In genomic region chr9:136725612-136726011, GRCh38 we compare ENCODE assay signal across 10 cellular contexts. TPM values are rescaled to one million over a fixed set of nuclear protein-coding genes. Genes with fewer than 3 reads are reported as not detected.
A peak's percentile ranks its signal among the peaks of the same experiment; 100 is the strongest.
DNase-seq lines count a peak whose midpoint lies in the region; ATAC-seq, FAIRE-seq and TF ChIP-seq lines count a peak whose summit lies in the region.
"Had no signal": no experiment of that assay in that cellular context is flagged by ENCODE, and none has a peak within 500 bp of the region (broad histone marks: within the 10 kb centered on the region; RNA-seq: fewer than 3 reads in every experiment).

No MANE protein-coding gene starts in this region.

- peak; percentile 57 for DNase-seq in BE2C
- peak; percentile 46 for DNase-seq in HT1080 (ENCODE audit: low read depth)
- DNase-seq in bronchial epithelial cell (ENCODE audit: low read depth), result peak; percentile 66
- DNase-seq in GM10248 (ENCODE audit: extremely low spot score), result no peak

- H3K4me3 ChIP-seq in BE2C (ENCODE audit: low read depth, low read length) (peak overlapping the region; percentile 100), bronchial epithelial cell (ENCODE audit: low read depth, low read length) (no peak overlapping the region), muscle layer of colon (ENCODE audit: low read depth in 1 of 2, low read length in 2 of 2) (peak overlapping the region in 1 of 2 donors; percentile 97)

- H3K27ac ChIP-seq in muscle layer of colon (ENCODE audit: low read depth, low read length), result no peak overlapping the region

- POLR2A ChIA-PET in GM10248 (lab: Yijun Ruan, JAX), result no interaction called here

- H3K9me3 ChIP-seq in BE2C (no peaks in the 10 kb centered on the region; the same call in 1 of the 2 replicates), muscle layer of colon (ENCODE audit: low read length) (no peaks in the 10 kb centered on the region)

- H3K36me3 ChIP-seq in BE2C, result peaks cover 57% of the 10 kb centered on the region
- peaks cover 27% of the 10 kb centered on the region for H3K36me3 ChIP-seq in bronchial epithelial cell (ENCODE audit: control insufficient read depth, insufficient read depth, low read length)
- H3K36me3 ChIP-seq in muscle layer of colon (ENCODE audit: insufficient read depth, low read length), result peaks cover 39% of the 10 kb centered on the region

- no peaks in the 10 kb centered on the region for H3K27me3 ChIP-seq in BE2C
- no peaks in the 10 kb centered on the region for H3K27me3 ChIP-seq in bronchial epithelial cell (ENCODE audit: control insufficient read depth, insufficient read depth, low read length)
- no peaks in the 10 kb centered on the region for H3K27me3 ChIP-seq in muscle layer of colon (ENCODE audit: control insufficient read depth in 1 of 2, insufficient read depth in 2 of 2, low read length in 2 of 2)

- ATAC-seq in GM18870 (IDR thresholded peaks at IDR 0.05; ENCODE audit: unreplicated experiment) (no peak), HG02973 (IDR thresholded peaks at IDR 0.05; ENCODE audit: unreplicated experiment) (no peak), HG03139 (IDR thresholded peaks at IDR 0.05; ENCODE audit: unreplicated experiment) (no peak)

- no peak for FAIRE-seq in bronchial epithelial cell (lab: Jason Lieb, UNC)
- FAIRE-seq: GM18507 had no signal

- TF ChIP-seq CTCF in BE2C (IDR thresholded peaks at IDR 0.05; ENCODE audit: low read depth, low read length) (no peak), bronchial epithelial cell (IDR thresholded peaks at IDR 0.05; ENCODE audit: insufficient read depth, low read length, severe bottlenecking) (no peak), GM10248 (IDR thresholded peaks at IDR 0.05; ENCODE audit: control extremely low read depth, extremely low read depth, low read depth, missing control alignments) (no peak)

- H3K9ac ChIP-seq in muscle layer of colon (ENCODE audit: low read length), result peak overlapping the region; percentile 55

- CTCF ChIA-PET in GM10248 (lab: Yijun Ruan, JAX), result interaction anchor here (0.8 to 4.8 kb wide), 2 partner anchors 16 to 41 kb away, joined by 4 to 27 read pairs; partner anchors contain the start of gene LCN10

- H3K4me1 ChIP-seq in BE2C (peaks cover 23% of the 10 kb centered on the region), muscle layer of colon (ENCODE audit: insufficient read depth, low read length) (peaks cover 32% of the 10 kb centered on the region)

RNA-seq across cellular contexts. Expression of gene DIPK1B, which starts 13.2 kb away (rescaled TPM):
- 119 TPM for polyA plus RNA-seq in BE2C (2012; ENCODE audit: insufficient read depth, insufficient read length, low read depth)
- 2.4 and 4.5 TPM in 2 replicates for total RNA-seq in HT1080 (2014; rRNA removed; shearing (Covaris generic))
- polyA plus RNA-seq in HT1080 (2015; cell fraction: cytosol; rRNA removed), result 0.47 and 0.62 TPM in 2 replicates
- 0.06 and 0.41 TPM in 2 replicates for polyA plus RNA-seq in HT1080 (2015; cell fraction: nucleus; rRNA removed)
- 0.13 TPM in 1 of 2 replicates, not detected in the other for total RNA-seq in bronchial epithelial cell

RNA-seq across cellular contexts. Expression of gene LCN10, which starts 17.1 kb away (rescaled TPM):
- not detected for polyA plus RNA-seq in BE2C (2012; ENCODE audit: insufficient read depth, insufficient read length, low read depth)
- total RNA-seq in HT1080 (2014; rRNA removed; shearing (Covaris generic)), result not detected in 2 replicates
- polyA plus RNA-seq in HT1080 (2015; cell fraction: cytosol; rRNA removed), result 0.08 TPM in 2 replicates
- polyA plus RNA-seq in HT1080 (2015; cell fraction: nucleus; rRNA removed), result not detected in 2 replicates
- total RNA-seq in bronchial epithelial cell, result not detected in 2 replicates
- total RNA-seq: epithelial cell of proximal tubule had no signal

RNA-seq across cellular contexts. Expression of gene LCN6, which starts 22.7 kb away (rescaled TPM):
- polyA plus RNA-seq in BE2C (2012; ENCODE audit: insufficient read depth, insufficient read length, low read depth), result not detected
- not detected in 2 replicates for total RNA-seq in HT1080 (2014; rRNA removed; shearing (Covaris generic))
- not detected in 2 replicates for polyA plus RNA-seq in HT1080 (2015; cell fraction: cytosol; rRNA removed)
- not detected in 2 replicates for polyA plus RNA-seq in HT1080 (2015; cell fraction: nucleus; rRNA removed)
- not detected in 2 replicates for total RNA-seq in bronchial epithelial cell
- total RNA-seq: epithelial cell of proximal tubule had no signal

RNA-seq across cellular contexts. Expression of gene LCN8, which starts 32.4 kb away (rescaled TPM):
- not detected for polyA plus RNA-seq in BE2C (2012; ENCODE audit: insufficient read depth, insufficient read length, low read depth)
- total RNA-seq in HT1080 (2014; rRNA removed; shearing (Covaris generic)), result not detected in 2 replicates
- not detected in 2 replicates for polyA plus RNA-seq in HT1080 (2015; cell fraction: cytosol; rRNA removed)
- polyA plus RNA-seq in HT1080 (2015; cell fraction: nucleus; rRNA removed), result not detected in 2 replicates
- not detected in 2 replicates for total RNA-seq in bronchial epithelial cell
- total RNA-seq: epithelial cell of proximal tubule had no signal

RNA-seq across cellular contexts. Expression of gene AGPAT2, which starts 38.4 kb away (rescaled TPM):
- polyA plus RNA-seq in BE2C (2012; ENCODE audit: insufficient read depth, insufficient read length, low read depth), result 82.5 TPM
- total RNA-seq in HT1080 (2014; rRNA removed; shearing (Covaris generic)), result 56.0 and 73.5 TPM in 2 replicates
- 41.2 and 55.8 TPM in 2 replicates for polyA plus RNA-seq in HT1080 (2015; cell fraction: cytosol; rRNA removed)
- 26.6 and 26.7 TPM in 2 replicates for polyA plus RNA-seq in HT1080 (2015; cell fraction: nucleus; rRNA removed)
- total RNA-seq in bronchial epithelial cell, result 41.9 and 52.0 TPM in 2 replicates
